8 cellular contexts compared by ENCODE assay signal in genomic region chr1:10796029-10796944, GRCh38. TPM values are rescaled to one million over a fixed set of nuclear protein-coding genes. Genes with fewer than 3 reads are reported as not detected.
DNase-seq lines count a peak whose midpoint lies in the region; ATAC-seq and TF ChIP-seq lines count a peak whose summit lies in the region.

CASZ1 (minus strand) TSS chr1:10796646; CDS start chr1:10693889, 102,757 bp downstream.

- DNase-seq in AG09309 (ENCODE audit: low read depth) (peak; percentile 50), HFFc6 (peak; percentile 66), NCI-H82 (lab: John Stamatoyannopoulos, UW) (peak; percentile 97), caudate nucleus (lab: John Stamatoyannopoulos, UW) (peak in 56 of 61 donors; percentile 10 to 87 (median 66)), iPS-NIHi7 (ENCODE audit: extremely low spot score) (peak; percentile 97), gastrocnemius medialis (peak; percentile 71 to 84)

- no peaks in the 10 kb centered on the region for H3K36me3 Mint-ChIP-seq in HFFc6 (ENCODE audit: low read depth)

- H3K9me3 ChIP-seq in gastrocnemius medialis, result no peaks in the 10 kb centered on the region

- H3K27ac ChIP-seq in caudate nucleus (ENCODE audit: low read depth, low read length) (no peak within 1 kb of the TSS), gastrocnemius medialis (peak within 1 kb of the TSS; percentile 98 to 100 (median 99))

- no peaks in the 10 kb centered on the region for H3K27me3 ChIP-seq in gastrocnemius medialis

- peaks cover 17 to 18% of the 10 kb centered on the region in 2 donors for H3K4me1 ChIP-seq in gastrocnemius medialis

- no peak for TF ChIP-seq CTCF in AG09309 (IDR thresholded peaks at IDR 0.05; ENCODE audit: control insufficient read depth, insufficient read depth, low read depth, low read length, missing control alignments)
- TF ChIP-seq CTCF in HFFc6 (IDR thresholded peaks at IDR 0.05), result no peak
- peak in 2 of 5 experiments; percentile 36 to 56 for TF ChIP-seq CTCF in gastrocnemius medialis (IDR thresholded peaks at IDR 0.05 in 4 of 5, conservative IDR thresholded peaks at IDR 0.05 in 1 of 5)

- H3K27ac Mint-ChIP-seq in HFFc6, result no peak within 1 kb of the TSS

- H3K9me3 Mint-ChIP-seq in HFFc6, result no peaks in the 10 kb centered on the region

- peak within 1 kb of the TSS; percentile 84 for H3K4me3 Mint-ChIP-seq in HFFc6

- ATAC-seq in gastrocnemius medialis (peak; percentile 44 to 51), GM19397 (IDR thresholded peaks at IDR 0.05; ENCODE audit: unreplicated experiment) (no peak), HG02759 (IDR thresholded peaks at IDR 0.05; ENCODE audit: unreplicated experiment) (no peak)

- no peaks in the 10 kb centered on the region for H3K36me3 ChIP-seq in gastrocnemius medialis

- TF ChIP-seq POLR2A in gastrocnemius medialis (IDR thresholded peaks at IDR 0.05), result peak; percentile 85

- H3K4me3 ChIP-seq in AG09309 (ENCODE audit: control insufficient read depth, low read depth, low read length), result peak within 1 kb of the TSS; percentile 43
- H3K4me3 ChIP-seq in gastrocnemius medialis, result peak within 1 kb of the TSS; percentile 80 to 98 (median 90)

- H3K27me3 Mint-ChIP-seq in HFFc6 (ENCODE audit: insufficient read depth), result peaks cover 40% of the 10 kb centered on the region

- H3K4me1 Mint-ChIP-seq in HFFc6 (ENCODE audit: low read depth), result peaks cover 18% of the 10 kb centered on the region

- intact Hi-C loops in gastrocnemius medialis (cut with DNase I; ENCODE audit: low total_unique reads), result loop anchor here (1.0 to 10.0 kb wide), 3 partner anchors 65 to 285 kb away; no protein-coding TSS in a partner anchor

- in situ Hi-C loops in gastrocnemius medialis (cut with MboI; ENCODE audit: low sequenced_read_pairs in 4 of 4), result loop anchor here in 3 of 4 donors (10.0 to 25.0 kb wide), 3 partner anchors 59 to 111 kb away; no protein-coding TSS in a partner anchor

RNA-seq across cellular contexts. Expression of gene CASZ1, which starts in this region (rescaled TPM):
- total RNA-seq in HFFc6 (2021; fragmentation: NEBNext Ultra II Directional; extraction: Animal tissue kit (Norgen Biotek cat#: 25700)), result under 1 TPM; 0.14 to 0.67 (median 0.43) TPM
- 100 to 1,000 TPM in 1 of 4 donors, 10 to 100 TPM in 3; 19.1 to 121 (median 80.6) TPM for total RNA-seq in gastrocnemius medialis

Comparison
In these comparisons a context has a peak if more than half of its experiments do, and no peak if none do; other contexts are left out.
1. RNA of gene CASZ1 (total RNA-seq): 19.1 to 121 TPM in gastrocnemius medialis; 0.14 to 0.67 TPM in HFFc6; every median in the first group is over 10 times any median in the second.
2. Peak in DNase-seq in HFFc6; RNA of the gene not detected or under 1 TPM.
3. ATAC-seq: peak in gastrocnemius medialis (2 of 2); none in GM19397 (single experiment) and HG02759 (single experiment).
4. Peak in every context shown above with its lines, with median percentiles within 50 percentile points of each other: DNase-seq.